ENCODE assay signal across 34 cellular contexts in the genomic region with DNA sequence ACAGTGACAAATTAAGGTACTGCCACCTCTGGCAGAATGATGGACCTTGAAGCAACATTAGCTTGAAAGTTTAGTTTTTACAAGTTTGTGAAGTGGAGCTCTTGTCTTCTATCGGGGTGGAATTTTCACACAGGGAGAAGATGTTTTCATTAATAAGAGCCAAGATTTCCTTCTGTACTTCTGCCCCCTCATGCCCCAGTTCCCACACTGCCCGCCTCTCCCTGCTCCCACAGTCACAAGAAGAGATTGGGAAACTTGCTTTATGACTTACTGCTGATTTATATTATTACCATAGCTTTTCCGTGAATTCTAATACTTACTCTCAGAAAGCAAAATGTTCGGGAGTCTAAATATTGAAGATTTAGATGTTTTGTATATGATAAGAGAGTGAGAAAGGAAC.
"Had no signal": no experiment of that assay in that cellular context is flagged by ENCODE, and none has a peak within 500 bp of the region (broad histone marks: within the 10 kb centered on the region; RNA-seq: fewer than 3 reads in every experiment).

No MANE protein-coding gene starts in this region.

- H3K9me3 ChIP-seq: MG63 had no signal

- H3K4me3 ChIP-seq: MG63 had no signal

- H3K36me3 ChIP-seq: MG63 had no signal

- H3K4me2 ChIP-seq: KMS-11 had no signal

- H3K27ac ChIP-seq: KMS-11 had no signal

- DNase-seq: Karpas-422, Kasumi-1, MG63, MM.1S, MV-4-11, NCI-H1048, NCI-H1092, NCI-H1092 treated with DMSO at 0.1 percent for 48 hours, NCI-H1105, NCI-H1105 treated with DMSO at 0.1 percent for 48 hours, NCI-H1417, NCI-H1417 treated with DMSO at 0.1 percent for 48 hours, NCI-H1436, NCI-H1436 treated with DMSO at 0.1 percent for 48 hours, NCI-H146, NCI-H1694, NCI-H1694 treated with DMSO at 0.1 percent for 48 hours, NCI-H187, NCI-H187 treated with DMSO at 0.1 percent for 48 hours, NCI-H1930, NCI-H2029, NCI-H2029 treated with DMSO at 0.1 percent for 48 hours, NCI-H2081, NCI-H2081 treated with DMSO at 0.1 percent for 48 hours, NCI-H2107, NCI-H2171, NCI-H2171 treated with DMSO at 0.1 percent for 48 hours, NCI-H2227 treated with DMSO at 0.1 percent for 48 hours, NCI-H226, NCI-H345, NCI-H446, NCI-H446 treated with DMSO at 0.1 percent for 48 hours, NCI-H510A had no signal

- H3K27me3 ChIP-seq: MG63 had no signal
